In genomic region chr9:110047955-110048472, GRCh38 we compare ENCODE assay signal across 1 cellular context.
TF ChIP-seq lines count a peak whose summit lies in the region.

No MANE protein-coding gene starts in this region.

TF ChIP-seq in HEK293, 187 proteins besides CTCF, POLR2A, EP300 and RAD21 (continued from another document):
- TF ChIP-seq ZNF645 (tag by site-specific recombination; IDR thresholded peaks at IDR 0.05) (no peak), ZNF777 (tag by site-specific recombination; IDR thresholded peaks at IDR 0.05; ENCODE audit: borderline replicate concordance) (peak; percentile 57; the same call in 1 of the 2 replicates), OSR2 (tag by site-specific recombination; IDR thresholded peaks at IDR 0.05) (no peak), ZNF843 (tag by site-specific recombination; IDR thresholded peaks at IDR 0.05) (no peak), ZNF24 (tag by site-specific recombination; IDR thresholded peaks at IDR 0.05) (peak; percentile 99), ZBTB17 (tag by site-specific recombination; IDR thresholded peaks at IDR 0.05) (peak; percentile 87), ZNF114 (tag by site-specific recombination; IDR thresholded peaks at IDR 0.05) (no peak), ZNF133 (tag by site-specific recombination; IDR thresholded peaks at IDR 0.05) (no peak), SP7 (tag by site-specific recombination; IDR thresholded peaks at IDR 0.05) (0 out of 2 replicates have a peak, but pooled peaks have one; percentile 15), ZSCAN4 (tag by site-specific recombination; IDR thresholded peaks at IDR 0.05) (peak; percentile 47; the same call in 1 of the 2 replicates), ZNF366 (tag by site-specific recombination; conservative IDR thresholded peaks at IDR 0.05) (0 out of 2 replicates have a peak, but pooled peaks have one; percentile 45)
